In the genomic region with DNA sequence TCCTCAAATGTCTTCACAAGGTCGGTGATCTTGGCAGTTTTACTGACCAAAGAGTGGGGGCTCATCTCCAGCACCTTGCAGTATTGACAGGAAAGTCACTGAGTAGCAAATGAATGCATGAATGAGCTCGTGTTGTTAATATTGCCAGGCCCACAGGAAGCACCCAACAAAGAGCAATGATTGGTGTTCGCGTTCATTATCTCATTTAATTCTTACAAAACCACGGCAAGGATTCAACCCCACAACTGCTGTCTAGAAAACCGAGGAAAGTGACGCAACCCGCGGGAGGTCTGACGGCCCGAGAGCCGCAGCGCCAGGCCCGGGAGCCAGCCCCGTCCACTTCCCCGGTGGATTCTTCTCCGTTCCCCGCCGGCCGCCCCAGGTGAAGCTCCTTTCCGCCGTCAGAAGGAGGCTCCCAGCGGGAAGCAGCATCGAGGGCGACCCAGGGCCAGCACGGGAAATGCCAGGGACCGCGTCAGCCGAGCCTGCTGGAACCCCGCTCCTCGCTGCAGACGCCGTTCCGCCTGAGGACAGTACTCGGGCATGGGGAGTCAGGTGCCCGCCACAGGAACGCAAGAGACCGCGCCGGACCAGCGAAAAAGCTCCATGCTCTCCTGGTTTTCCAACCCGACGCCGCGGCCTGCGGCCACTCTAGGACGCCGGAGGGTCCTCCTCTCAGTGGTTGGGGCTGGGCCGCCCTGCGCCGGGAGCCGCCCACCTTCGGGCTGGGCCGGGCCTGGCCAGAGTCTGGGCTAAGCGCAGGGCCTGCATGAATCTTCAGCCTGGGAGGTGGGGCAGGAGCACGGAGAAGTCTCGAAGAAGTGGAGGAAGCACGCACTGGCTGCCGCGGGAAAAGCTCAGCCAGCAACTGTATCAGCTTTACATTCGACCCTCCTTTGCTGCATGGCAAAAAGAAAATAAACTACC, we compare ENCODE assay signal across 8 cellular contexts. TPM values are rescaled to one million over a fixed set of nuclear protein-coding genes. Genes with fewer than 3 reads are reported as not detected.
A peak's percentile ranks its signal among the peaks of the same experiment; 100 is the strongest.
DNase-seq lines count a peak whose midpoint lies in the region; ATAC-seq and TF ChIP-seq lines count a peak whose summit lies in the region.

No MANE protein-coding gene starts in this region.

- H3K9me3 ChIP-seq in testis: no peaks in the 10 kb centered on the region

- peak overlapping the region; percentile 95 for H3K27ac ChIP-seq in testis

- intact Hi-C loops in natural killer cell (cut with micrococcal nuclease) (loop anchor here (1.0 to 5.0 kb wide), 2 partner anchors 20 to 679 kb away; a partner anchor contains a TSS), testis (cut with DNase I; ENCODE audit: low total_unique reads) (no loop called here)

- peak overlapping the region; percentile 77 to 82 for H3K27ac Mint-ChIP-seq in natural killer cell

- ATAC-seq in GM21786 (IDR thresholded peaks at IDR 0.05; ENCODE audit: unreplicated experiment) (peak; percentile 70), natural killer cell (peak; percentile 77 to 89 (median 80))

- peak overlapping the region; percentile 87 for H3K4me3 Mint-ChIP-seq in natural killer cell

- no peaks in the 10 kb centered on the region for H3K27me3 ChIP-seq in testis

- 0 to 1% methylated on average over 33 to 51 of the region's 61 CpGs for WGBS in testis, 2 donors

- H3K4me1 ChIP-seq in testis: peaks cover 3% of the 10 kb centered on the region

- DNase-seq in EL (peak; percentile 92), RKO (ENCODE audit: low spot score) (peak; percentile 92), activated gamma-delta T cell treated with Interleukin-2 at 50 U/mL for 16 hours (peak; percentile 35), fibroblast of pulmonary artery (ENCODE audit: low read depth) (peak; percentile 93), natural killer cell (peak; percentile 53), testis (peak; percentile 94)
- no peak for DNase-seq in Jurkat, Clone E6-1 (ENCODE audit: low read depth, low spot score)

- no peaks in the 10 kb centered on the region for H3K36me3 ChIP-seq in testis (ENCODE audit: low read depth, missing control alignments)

- no peaks in the 10 kb centered on the region for H3K9me3 Mint-ChIP-seq in natural killer cell

- H3K36me3 Mint-ChIP-seq in natural killer cell: no peaks in the 10 kb centered on the region

- peaks cover 0 to 5% of the 10 kb centered on the region in 2 donors for H3K27me3 Mint-ChIP-seq in natural killer cell (ENCODE audit: low read depth in 2 of 2)

- peaks cover 25 to 33% of the 10 kb centered on the region in 2 donors for H3K4me1 Mint-ChIP-seq in natural killer cell

- peak overlapping the region; percentile 25 for H3K4me3 ChIP-seq in Jurkat, Clone E6-1 (ENCODE audit: low read length)
- peak overlapping the region; percentile 71 for H3K4me3 ChIP-seq in fibroblast of pulmonary artery (replicated peaks; ENCODE audit: low read depth, low read length)
- peak overlapping the region; percentile 86 to 92 for H3K4me3 ChIP-seq in testis

- TF ChIP-seq CTCF in fibroblast of pulmonary artery (IDR thresholded peaks at IDR 0.05; ENCODE audit: low read length, missing control alignments) (no peak), natural killer cell (IDR thresholded peaks at IDR 0.05) (no peak), testis (IDR thresholded peaks at IDR 0.05) (no peak)

- TF ChIP-seq POLR2A in testis (IDR thresholded peaks at IDR 0.05): peak; percentile 82

RNA-seq across cellular contexts. Expression of a gene that starts 19.8 kb away (rescaled TPM):
- polyA plus RNA-seq in Jurkat, Clone E6-1 (2012; ENCODE audit: insufficient read depth, insufficient read length): 6.1 TPM
- 10 to 100 TPM; 17.3 to 25.2 (median 19.4) TPM for total RNA-seq in natural killer cell
- total RNA-seq in testis: 10 to 100 TPM; 39.8 to 40.4 TPM
- 17.5 TPM for polyA plus RNA-seq in testis (ENCODE audit: insufficient read depth, low read depth, low replicate concordance)

Comparison
In these comparisons a context has a peak if more than half of its experiments do, and no peak if none do; other contexts are left out.
1. H3K4me3 ChIP-seq: peak in every context shown above with its lines; median percentile 89 in testis; 71 in fibroblast of pulmonary artery; 25 in Jurkat, Clone E6-1.